Comparison of ENCODE assay signal across 22 cellular contexts in the genomic region with DNA sequence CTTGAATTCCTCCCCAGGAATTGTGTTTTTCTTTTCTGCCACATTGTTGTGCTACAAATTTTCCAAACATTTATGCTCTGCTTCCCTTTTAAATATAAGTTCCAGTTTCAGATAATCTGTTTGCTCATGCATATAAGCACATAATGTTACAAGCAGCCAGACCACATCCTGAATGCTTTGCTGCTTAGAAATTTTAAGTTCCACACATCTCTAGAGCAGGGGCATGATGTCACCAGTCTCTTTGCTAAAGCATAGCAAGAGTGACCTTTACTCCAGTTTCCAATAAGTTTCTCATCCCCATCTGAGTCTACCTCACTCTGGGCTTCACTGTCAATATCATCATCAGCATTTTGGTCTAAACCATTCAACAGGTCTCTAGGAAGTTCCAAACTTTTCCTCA.
"Had no signal": no experiment of that assay in that cellular context is flagged by ENCODE, and none has a peak within 500 bp of the region (broad histone marks: within the 10 kb centered on the region; RNA-seq: fewer than 3 reads in every experiment).

No MANE protein-coding gene starts in this region.

- H3K4me3 Mint-ChIP-seq: activated naive CD8-positive, alpha-beta T cell; endodermal cell; natural killer cell; stimulated activated naive CD8-positive, alpha-beta T cell treated with anti-CD3 and anti-CD28 coated beads, Interleukin-15, Interleukin-2, amounts not matched to agents 100 ng/mL and 50 ng/mL, for 24 hours had no signal

- H3K9me3 ChIP-seq: adrenal gland, ascending aorta, left ventricle myocardium inferior, ovary, prostate gland, SK-N-SH, thyroid gland, upper lobe of right lung had no signal

- ATAC-seq: upper lobe of right lung had no signal

- H3K4me2 ChIP-seq: SK-N-SH had no signal

- H3K9ac ChIP-seq: SK-N-SH had no signal

- H3K27ac ChIP-seq: adrenal gland, ascending aorta, coronary artery, epithelial cell of prostate, left ventricle myocardium inferior, ovary, prostate gland, right atrium auricular region, thyroid gland, upper lobe of right lung, WERI-Rb-1 had no signal

- H3K36me3 ChIP-seq: adrenal gland, ascending aorta, left ventricle myocardium inferior, ovary, prostate gland, right atrium auricular region, thyroid gland, upper lobe of right lung, WERI-Rb-1 had no signal

- H3K36me3 Mint-ChIP-seq: activated naive CD8-positive, alpha-beta T cell; natural killer cell had no signal

- DNase-seq: activated CD4-positive, alpha-beta T cell treated with anti-CD3 and anti-CD28 coated beads for 1 hour; activated gamma-delta T cell; adrenal gland; cerebellar nuclear complex; endodermal cell; foreskin fibroblast; left ventricle myocardium inferior; natural killer cell; ovary; SK-N-SH; stimulated activated CD4-positive, alpha-beta T cell treated with anti-CD3 and anti-CD28 coated beads, Interleukin-1b, Interleukin-23, amount 100 ng/mL, for 48 hours; substantia nigra; thyroid gland; upper lobe of right lung; WERI-Rb-1 had no signal

- H3K4me1 Mint-ChIP-seq: endodermal cell, natural killer cell had no signal

- H3K27me3 ChIP-seq: adrenal gland, ascending aorta, ovary, right atrium auricular region, thyroid gland, upper lobe of right lung had no signal

- H3K4me1 ChIP-seq: adrenal gland, ascending aorta, left ventricle myocardium inferior, prostate gland, right atrium auricular region, thyroid gland, upper lobe of right lung had no signal

- H3K27me3 Mint-ChIP-seq: activated naive CD8-positive, alpha-beta T cell; stimulated activated naive CD8-positive, alpha-beta T cell treated with anti-CD3 and anti-CD28 coated beads, Interleukin-15, Interleukin-2, amounts not matched to agents 100 ng/mL and 50 ng/mL, for 24 hours had no signal

- H3K27ac Mint-ChIP-seq: activated naive CD8-positive, alpha-beta T cell; endodermal cell; natural killer cell; stimulated activated naive CD8-positive, alpha-beta T cell treated with anti-CD3 and anti-CD28 coated beads, Interleukin-15, Interleukin-2, amounts not matched to agents 100 ng/mL and 50 ng/mL, for 24 hours had no signal

- H3K4me3 ChIP-seq: adrenal gland, ascending aorta, coronary artery, left ventricle myocardium inferior, ovary, prostate gland, right atrium auricular region, thyroid gland, upper lobe of right lung had no signal
